Comparison of ENCODE assay signal across 26 cellular contexts in the genomic region with DNA sequence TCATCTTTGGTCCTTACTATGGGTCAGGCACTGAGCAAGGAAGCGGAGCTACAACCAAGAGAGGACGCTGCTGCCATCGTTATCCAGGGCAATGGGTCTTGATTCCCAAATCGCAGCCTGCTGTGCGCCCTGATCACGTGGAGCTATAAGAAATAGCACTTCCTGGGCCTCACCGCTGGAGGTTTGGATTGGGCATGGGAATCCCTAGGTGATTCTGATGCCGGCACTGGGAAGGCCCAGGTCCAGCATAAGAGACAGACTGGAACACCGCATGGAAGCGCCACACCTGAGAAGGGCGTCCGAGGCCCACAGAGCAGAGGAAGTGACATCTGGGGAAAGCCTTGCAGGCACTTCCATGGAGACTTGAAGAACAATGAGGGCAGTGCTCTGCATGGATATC. TPM values are rescaled to one million over a fixed set of nuclear protein-coding genes. Genes with fewer than 3 reads are reported as not detected.
"Had no signal": no experiment of that assay in that cellular context is flagged by ENCODE, and none has a peak within 500 bp of the region (broad histone marks: within the 10 kb centered on the region; RNA-seq: fewer than 3 reads in every experiment).

No MANE protein-coding gene starts in this region.

- DNase-seq: activated B cell treated with CpG ODN at 0.5 μM for 24 hours; activated CD4-positive, alpha-beta T cell treated with anti-CD3 and anti-CD28 coated beads for 1 hour; activated CD4-positive, alpha-beta T cell treated with anti-CD3 and anti-CD28 coated beads, Interleukin-2, amount 10 ng/mL, durations not matched to agents 24 days and 14 days; activated CD4-positive, alpha-beta T cell treated with anti-CD3 and anti-CD28 coated beads, Interleukin-2, amount 50 U/mL, for 48 hours; activated CD8-positive, alpha-beta memory T cell treated with anti-CD3 and anti-CD28 coated beads, Interleukin-2, amount 10 ng/mL, durations not matched to agents 7 days and 5 days; activated effector memory CD4-positive, alpha-beta T cell treated with anti-CD3 and anti-CD28 coated beads, Interleukin-2, amount 50 U/mL, for 16 hours; activated naive CD4-positive, alpha-beta T cell treated with anti-CD3 and anti-CD28 coated beads, Interleukin-2, amount 10 ng/mL, durations not matched to agents 7 days and 5 days; activated T-cell treated with anti-CD3 and anti-CD28 coated beads, Interleukin-2, amount 50 U/mL, for 24 hours; aorta; body of pancreas; central memory CD4-positive, alpha-beta T cell; Kasumi-1; KBM-7; NCI-H1048; NCI-H146; NCI-H187 treated with DMSO at 0.1 percent for 48 hours; NCI-H2081 treated with DMSO at 0.1 percent for 48 hours; NCI-H446; NCI-H524; PC-3; T-cell; T-helper 2 cell; T1000 had no signal

- H3K9me3 Mint-ChIP-seq: activated B cell treated with CpG ODN at 0.5 μM for 24 hours; activated CD4-positive, alpha-beta T cell treated with anti-CD3 and anti-CD28 coated beads, Interleukin-2, amount 10 ng/mL, durations not matched to agents 24 days and 14 days; activated naive CD4-positive, alpha-beta T cell treated with anti-CD3 and anti-CD28 coated beads, Interleukin-2, amount 10 ng/mL, durations not matched to agents 7 days and 5 days; activated T-cell treated with anti-CD3 and anti-CD28 coated beads, Interleukin-2, amount 50 U/mL, for 24 hours; activated T-helper 1 cell treated with anti-CD3 and anti-CD28 coated beads, Interleukin-12 subunit alpha, Interleukin-12 subunit beta, Interleukin-2, Interleukin-4 antibody, amounts not matched to agents 30 ng/mL and 10 ng/mL and 1 ng/mL, durations not matched to agents 14 hours and 24 hours and 36 hours; T-cell had no signal

- H3K36me3 Mint-ChIP-seq: activated CD8-positive, alpha-beta memory T cell treated with anti-CD3 and anti-CD28 coated beads, Interleukin-2, amount 10 ng/mL, durations not matched to agents 7 days and 5 days; activated naive CD4-positive, alpha-beta T cell treated with anti-CD3 and anti-CD28 coated beads, Interleukin-2, amount 10 ng/mL, durations not matched to agents 7 days and 5 days had no signal

- H3K4me3 ChIP-seq: body of pancreas, SK-N-MC had no signal

- H3K27me3 ChIP-seq: body of pancreas had no signal

- H3K9me3 ChIP-seq: body of pancreas had no signal

- H3K4me3 Mint-ChIP-seq: activated B cell treated with CpG ODN at 0.5 μM for 24 hours; activated CD4-positive, alpha-beta T cell treated with anti-CD3 and anti-CD28 coated beads, Interleukin-2, amount 10 ng/mL, durations not matched to agents 24 days and 14 days; activated CD8-positive, alpha-beta memory T cell treated with anti-CD3 and anti-CD28 coated beads, Interleukin-2, amount 10 ng/mL, durations not matched to agents 7 days and 5 days; activated naive CD4-positive, alpha-beta T cell treated with anti-CD3 and anti-CD28 coated beads, Interleukin-2, amount 10 ng/mL, durations not matched to agents 7 days and 5 days; activated T-cell treated with anti-CD3 and anti-CD28 coated beads, Interleukin-2, amount 50 U/mL, for 24 hours; activated T-helper 1 cell treated with anti-CD3 and anti-CD28 coated beads, Interleukin-12 subunit alpha, Interleukin-12 subunit beta, Interleukin-2, Interleukin-4 antibody, amounts not matched to agents 30 ng/mL and 10 ng/mL and 1 ng/mL, durations not matched to agents 14 hours and 24 hours and 36 hours; T-cell had no signal

- H3K27ac ChIP-seq: body of pancreas, SK-N-MC had no signal

- H3K4me1 Mint-ChIP-seq: activated B cell treated with CpG ODN at 0.5 μM for 24 hours; activated CD4-positive, alpha-beta T cell treated with anti-CD3 and anti-CD28 coated beads, Interleukin-2, amount 10 ng/mL, durations not matched to agents 24 days and 14 days; activated CD8-positive, alpha-beta memory T cell treated with anti-CD3 and anti-CD28 coated beads, Interleukin-2, amount 10 ng/mL, durations not matched to agents 7 days and 5 days; activated naive CD4-positive, alpha-beta T cell treated with anti-CD3 and anti-CD28 coated beads, Interleukin-2, amount 10 ng/mL, durations not matched to agents 7 days and 5 days had no signal

- H3K27me3 Mint-ChIP-seq: activated CD4-positive, alpha-beta T cell treated with anti-CD3 and anti-CD28 coated beads, Interleukin-2, amount 10 ng/mL, durations not matched to agents 24 days and 14 days; activated CD8-positive, alpha-beta memory T cell treated with anti-CD3 and anti-CD28 coated beads, Interleukin-2, amount 10 ng/mL, durations not matched to agents 7 days and 5 days; activated T-cell treated with anti-CD3 and anti-CD28 coated beads, Interleukin-2, amount 50 U/mL, for 24 hours; T-cell had no signal

- H3K27ac Mint-ChIP-seq: activated B cell treated with CpG ODN at 0.5 μM for 24 hours; activated CD4-positive, alpha-beta T cell treated with anti-CD3 and anti-CD28 coated beads, Interleukin-2, amount 10 ng/mL, durations not matched to agents 24 days and 14 days; activated CD8-positive, alpha-beta memory T cell treated with anti-CD3 and anti-CD28 coated beads, Interleukin-2, amount 10 ng/mL, durations not matched to agents 7 days and 5 days; activated naive CD4-positive, alpha-beta T cell treated with anti-CD3 and anti-CD28 coated beads, Interleukin-2, amount 10 ng/mL, durations not matched to agents 7 days and 5 days; activated T-cell treated with anti-CD3 and anti-CD28 coated beads, Interleukin-2, amount 50 U/mL, for 24 hours; activated T-helper 1 cell treated with anti-CD3 and anti-CD28 coated beads, Interleukin-12 subunit alpha, Interleukin-12 subunit beta, Interleukin-2, Interleukin-4 antibody, amounts not matched to agents 30 ng/mL and 10 ng/mL and 1 ng/mL, durations not matched to agents 14 hours and 24 hours and 36 hours; T-cell had no signal

RNA-seq across cellular contexts. Expression of a gene that starts 3.0 kb away (rescaled TPM):
- total RNA-seq: activated B cell treated with CpG ODN at 0.5 μM for 24 hours; activated CD4-positive, alpha-beta T cell treated with anti-CD3 and anti-CD28 coated beads, Interleukin-2, amount 10 ng/mL, durations not matched to agents 24 days and 14 days; activated CD8-positive, alpha-beta memory T cell treated with anti-CD3 and anti-CD28 coated beads, Interleukin-2, amount 10 ng/mL, durations not matched to agents 7 days and 5 days; activated T-helper 1 cell treated with anti-CD3 and anti-CD28 coated beads, Interleukin-12 subunit alpha, Interleukin-12 subunit beta, Interleukin-2, Interleukin-4 antibody, amounts not matched to agents 30 ng/mL and 10 ng/mL and 1 ng/mL, durations not matched to agents 14 hours and 24 hours and 36 hours; body of pancreas; bronchial epithelial cell; PC-3; T-cell had no signal
